8 cellular contexts compared by ENCODE assay signal in the genomic region with DNA sequence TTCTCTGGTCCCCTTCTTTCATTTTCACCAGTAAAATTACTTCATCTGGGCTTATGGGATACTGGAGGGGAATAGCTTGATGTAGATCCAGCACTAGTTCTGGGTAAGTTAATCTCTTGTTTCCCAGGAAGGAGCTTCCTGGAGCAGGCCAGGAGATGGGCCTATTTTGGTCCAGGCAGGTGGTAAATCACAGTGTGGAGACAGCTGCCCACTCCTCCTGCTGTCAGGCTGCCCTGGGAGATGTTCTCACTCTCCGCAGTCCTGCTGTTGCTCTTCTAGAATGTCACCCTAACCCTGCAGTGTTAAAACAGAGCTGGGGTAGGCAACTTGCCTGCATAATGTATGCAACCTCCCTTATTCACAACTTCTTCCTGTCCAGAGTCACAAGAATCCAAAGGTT.
"Had no signal": no experiment of that assay in that cellular context is flagged by ENCODE, and none has a peak within 500 bp of the region (broad histone marks: within the 10 kb centered on the region; RNA-seq: fewer than 3 reads in every experiment).

No MANE protein-coding gene starts in this region.

- H3K4me3 Mint-ChIP-seq: GM23338, H9, IgD-negative memory B cell had no signal

- H3K9me3 Mint-ChIP-seq: GM23338, H9, IgD-negative memory B cell had no signal

- H3K4me1 Mint-ChIP-seq: GM23338, H9, IgD-negative memory B cell had no signal

- H3K27ac ChIP-seq: HL-60 had no signal

- DNase-seq: H9, HCEC 1CT had no signal

- H3K4me3 ChIP-seq: GM23338 had no signal

- H3K27ac Mint-ChIP-seq: GM23338, H9, IgD-negative memory B cell had no signal

- ATAC-seq: GM23338, HepG2 had no signal

- FAIRE-seq: H1, H54, HepG2 had no signal
